21 cellular contexts compared by ENCODE assay signal in genomic region chr11:36165638-36166389, GRCh38.
DNase-seq lines count a peak whose midpoint lies in the region; ATAC-seq and TF ChIP-seq lines count a peak whose summit lies in the region.
"Had no signal": no experiment of that assay in that cellular context is flagged by ENCODE, and none has a peak within 500 bp of the region (broad histone marks: within the 10 kb centered on the region; RNA-seq: fewer than 3 reads in every experiment).

No MANE protein-coding gene starts in this region.

- no peak for ATAC-seq in Right ventricle myocardium superior (ENCODE audit: poor library complexity)
- no peak for ATAC-seq in GM19395 (IDR thresholded peaks at IDR 0.05; ENCODE audit: unreplicated experiment)
- ATAC-seq: foreskin keratinocyte, HCT116 had no signal

- H3K27ac ChIP-seq in HEK293 (ENCODE audit: extremely low read depth, low read depth, low read length) (no peak overlapping the region), testis (no peak overlapping the region)
- H3K27ac ChIP-seq: brain microvascular endothelial cell, epithelial cell of prostate, foreskin keratinocyte, SJSA1 had no signal

- TF ChIP-seq CTCF in HEK293 (tag by site-specific recombination; IDR thresholded peaks at IDR 0.05) (no peak), testis (IDR thresholded peaks at IDR 0.05) (no peak)

- peak; percentile 29 for DNase-seq in ACHN
- DNase-seq in NCI-H226 = peak; percentile 20
- DNase-seq in glomerular endothelial cell (ENCODE audit: extremely low read depth, low read depth, low spot score) = peak; percentile 52
- DNase-seq in testis = no peak
- DNase-seq in Right ventricle myocardium superior = no peak
- no peak for DNase-seq in H7
- DNase-seq: activated CD4-positive, CD25-positive, alpha-beta regulatory T cell treated with anti-CD3 and anti-CD28 coated beads, Interleukin-2, amount 50 U/mL, for 72 hours; activated naive CD8-positive, alpha-beta T cell treated with anti-CD3 and anti-CD28 coated beads, Interleukin-2, amount 10 ng/mL, durations not matched to agents 7 days and 5 days; brain microvascular endothelial cell; CD4-positive, alpha-beta memory T cell; cortex of kidney; foreskin keratinocyte; Karpas-422; NCI-H524 treated with DMSO at 0.1 percent for 48 hours; nucleus accumbens; T-helper 9 cell had no signal

- H3K4me1 ChIP-seq in HEK293 (ENCODE audit: control insufficient read depth, insufficient read depth, low read length) (peaks cover 5% of the 10 kb centered on the region), testis (no peaks in the 10 kb centered on the region)

- no peak for TF ChIP-seq POLR2A in testis (IDR thresholded peaks at IDR 0.05)

- H3K36me3 ChIP-seq in HEK293 (ENCODE audit: control insufficient read depth in 2 of 2, insufficient read depth in 1 of 2, low read length in 2 of 2) = no peaks in the 10 kb centered on the region
- H3K36me3 ChIP-seq in testis (ENCODE audit: low read depth, missing control alignments) = no peaks in the 10 kb centered on the region
- no peaks in the 10 kb centered on the region for H3K36me3 ChIP-seq in H7 (replicated peaks; ENCODE audit: control insufficient read depth, insufficient read depth, low read length)
- H3K36me3 ChIP-seq: brain microvascular endothelial cell, SJSA1 had no signal

- intact Hi-C loops in testis (cut with DNase I; ENCODE audit: low total_unique reads) = no loop called here
- intact Hi-C loops in Right ventricle myocardium superior (cut with DNase I) = no loop called here

- no peaks in the 10 kb centered on the region for H3K9me3 ChIP-seq in HEK293 (ENCODE audit: control insufficient read depth, insufficient read depth, low read depth, low read length)
- H3K9me3 ChIP-seq in testis = no peaks in the 10 kb centered on the region
- H3K9me3 ChIP-seq: SJSA1 had no signal

- WGBS in testis, 2 donors = 87 to 89% methylated on average over 3 of the region's 3 CpGs

- in situ Hi-C loops in ACHN (cut with HindIII; ENCODE audit: low pct_ligation_motif_present, low pct_unique_long_range_greater_than_20kb, low sequenced_read_pairs) = loop anchor here (25.0 kb wide), 1 partner anchor 96 kb away; no protein-coding TSS in a partner anchor

- POLR2A ChIA-PET in HEK293 (lab: Yijun Ruan, JAX) = no interaction called here

- CTCF ChIA-PET in HEK293 (lab: Yijun Ruan, JAX) = no interaction called here

- H3K27me3 ChIP-seq in testis (no peaks in the 10 kb centered on the region), H7 (ENCODE audit: control insufficient read depth, insufficient read depth, low read length) (no peaks in the 10 kb centered on the region)
- H3K27me3 ChIP-seq: brain microvascular endothelial cell, foreskin keratinocyte, SJSA1 had no signal

- H3K4me3 ChIP-seq in HEK293 (ENCODE audit: low read depth, low read length) (no peak overlapping the region), testis (no peak overlapping the region), H7 (ENCODE audit: insufficient read depth, low read depth, low read length) (no peak overlapping the region)
- H3K4me3 ChIP-seq: SJSA1 had no signal

TF ChIP-seq in HEK293, 187 proteins besides CTCF, POLR2A, EP300 and RAD21:
- TF ChIP-seq WT1 (tag by site-specific recombination; IDR thresholded peaks at IDR 0.05) (no peak), ZEB2 (tag by site-specific recombination; IDR thresholded peaks at IDR 0.05) (peak; percentile 25; the same call in 1 of the 2 replicates), ZBTB17 (tag by site-specific recombination; IDR thresholded peaks at IDR 0.05) (peak; percentile 54), ZNF837 (tag by site-specific recombination; IDR thresholded peaks at IDR 0.05) (no peak), HIC1 (tag by site-specific recombination; IDR thresholded peaks at IDR 0.05) (0 out of 2 replicates have a peak, but pooled peaks have one; percentile 11), ZNF341 (tag by site-specific recombination; IDR thresholded peaks at IDR 0.05; ENCODE audit: low read depth) (0 out of 2 replicates have a peak, but pooled peaks have one; percentile 22), ZNF362 (tag by site-specific recombination; IDR thresholded peaks at IDR 0.05) (no peak), ZSCAN23 (tag by site-specific recombination; IDR thresholded peaks at IDR 0.05) (no peak), ZNF354C (tag by site-specific recombination; IDR thresholded peaks at IDR 0.05; ENCODE audit: borderline replicate concordance, low read depth) (no peak), ZNF571 (tag by site-specific recombination; IDR thresholded peaks at IDR 0.05) (no peak), MEIS1 (CRISPR knock-in tag; IDR thresholded peaks at IDR 0.05; ENCODE audit: borderline replicate concordance) (peak; percentile 53; the same call in 1 of the 2 replicates), ZBTB49 (tag by site-specific recombination; IDR thresholded peaks at IDR 0.05; ENCODE audit: low read depth) (no peak), ZNF600 (tag by site-specific recombination; IDR thresholded peaks at IDR 0.05) (no peak), ZNF501 (tag by site-specific recombination; IDR thresholded peaks at IDR 0.05) (no peak), PRDM10 (tag by site-specific recombination; IDR thresholded peaks at IDR 0.05) (no peak), ZNF830 (tag by site-specific recombination; IDR thresholded peaks at IDR 0.05; ENCODE audit: low read depth) (no peak), ZBTB8A (tag by site-specific recombination; IDR thresholded peaks at IDR 0.05) (no peak)

Comparison
In these comparisons a context has a peak if more than half of its experiments do, and no peak if none do; other contexts are left out.
1. DNase-seq: peak in ACHN (single experiment), NCI-H226 (single experiment) and glomerular endothelial cell (single experiment); none in testis (single experiment), Right ventricle myocardium superior (single experiment) and H7 (single experiment).